In the genomic region with DNA sequence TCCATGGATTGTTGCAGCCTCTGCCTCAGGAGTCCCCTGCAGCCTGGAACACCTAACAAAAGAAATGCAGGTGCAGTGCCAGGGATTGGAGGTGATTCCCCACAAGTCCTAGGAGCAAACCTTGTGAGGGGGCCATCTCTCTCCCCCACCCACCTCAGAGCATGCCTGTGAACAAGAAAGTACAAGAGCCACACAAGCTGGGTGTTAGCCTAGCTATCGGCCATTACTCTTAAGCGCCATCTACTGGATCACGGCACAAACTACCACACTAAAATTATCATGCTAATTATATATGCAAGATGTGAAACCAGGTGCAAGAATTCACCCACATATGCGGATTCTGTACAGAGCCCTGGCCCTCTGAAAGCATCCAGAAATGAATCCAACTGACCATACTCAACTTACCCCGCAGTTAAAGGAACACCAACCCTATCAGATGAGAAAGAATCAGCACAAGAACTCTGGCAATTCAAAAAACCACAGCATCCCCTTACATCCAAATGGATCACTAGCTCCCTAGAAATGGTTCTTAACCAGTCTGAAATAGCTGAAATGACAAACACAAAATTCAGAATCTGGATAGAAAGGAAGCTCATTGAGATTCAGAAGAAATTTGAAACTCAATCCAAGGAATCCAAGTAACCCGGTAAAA, we compare ENCODE assay signal across 8 cellular contexts. TPM values are rescaled to one million over a fixed set of nuclear protein-coding genes. Genes with fewer than 3 reads are reported as not detected.
A peak's percentile ranks its signal among the peaks of the same experiment; 100 is the strongest.
DNase-seq lines count a peak whose midpoint lies in the region; ATAC-seq and TF ChIP-seq lines count a peak whose summit lies in the region.

No MANE protein-coding gene starts in this region.

- CTCF ChIA-PET in Calu3 (lab: Charles Lee) (interaction anchor here (0.6 to 4.0 kb wide), 7 partner anchors 12 to 612 kb away, joined by 3 to 48 read pairs (median 4); a partner anchor contains a TSS), RWPE1 (lab: Yijun Ruan, JAX) (interaction anchor here (0.5 to 2.6 kb wide), 9 partner anchors 15 to 430 kb away, joined by 3 to 15 read pairs (median 3); no protein-coding TSS in a partner anchor)

- H3K27me3 Mint-ChIP-seq in Calu3 (ENCODE audit: unreplicated experiment): no peaks in the 10 kb centered on the region
- H3K27me3 Mint-ChIP-seq in activated naive CD8-positive, alpha-beta T cell treated with anti-CD3 and anti-CD28 coated beads for 36 hours: peaks cover 8% of the 10 kb centered on the region

- H3K4me3 ChIP-seq in Karpas-422 (ENCODE audit: low read length) (no peak overlapping the region), heart left ventricle (no peak overlapping the region), retinal pigment epithelial cell (ENCODE audit: low read length) (no peak overlapping the region)

- no peaks in the 10 kb centered on the region for H3K79me2 ChIP-seq in Karpas-422 (ENCODE audit: low read length)

- H3K4me2 ChIP-seq in Karpas-422 (ENCODE audit: low read depth, low read length, poor library complexity, severe bottlenecking): no peak overlapping the region

- H3K9me3 ChIP-seq in Karpas-422 (ENCODE audit: low read length) (no peaks in the 10 kb centered on the region), heart left ventricle (peaks cover 0 to 5% (median 0%) of the 10 kb centered on the region in 12 donors)

- H3K27ac Mint-ChIP-seq in Calu3 (ENCODE audit: unreplicated experiment): peak overlapping the region; percentile 63
- H3K27ac Mint-ChIP-seq in activated naive CD8-positive, alpha-beta T cell treated with anti-CD3 and anti-CD28 coated beads for 36 hours: no peak overlapping the region

- DNase-seq in Calu3 (peak; percentile 61), Karpas-422 (peak; percentile 88), RWPE1 (ENCODE audit: low spot score) (peak; percentile 71), heart left ventricle (peak in 1 of 5 donors; percentile 18), retinal pigment epithelial cell (ENCODE audit: low read depth) (no peak), posterior vena cava (ENCODE audit: low spot score) (no peak)
- DNase-seq in activated naive CD8-positive, alpha-beta T cell treated with anti-CD3 and anti-CD28 coated beads for 36 hours: peak; percentile 36

- TF ChIP-seq CTCF in Calu3 (IDR thresholded peaks at IDR 0.05; ENCODE audit: unreplicated experiment) (peak; percentile 55), RWPE1 (conservative IDR thresholded peaks at IDR 0.05; ENCODE audit: low read depth) (peak; percentile 98), heart left ventricle (IDR thresholded peaks at IDR 0.05) (peak; percentile 49 to 79 (median 71)), retinal pigment epithelial cell (conservative IDR thresholded peaks at IDR 0.05; ENCODE audit: low read depth, low read length) (peak; percentile 87)

- no peaks in the 10 kb centered on the region for H4K20me1 ChIP-seq in Karpas-422 (ENCODE audit: insufficient read depth, low read depth, low read length)

- H3K27ac ChIP-seq in Karpas-422 (ENCODE audit: low read length): no peak overlapping the region
- H3K27ac ChIP-seq in RWPE1: peak overlapping the region; percentile 91
- no peak overlapping the region for H3K27ac ChIP-seq in heart left ventricle

- peak overlapping the region; percentile 52 for H3K4me3 Mint-ChIP-seq in Calu3 (ENCODE audit: low read depth, unreplicated experiment)
- H3K4me3 Mint-ChIP-seq in activated naive CD8-positive, alpha-beta T cell treated with anti-CD3 and anti-CD28 coated beads for 36 hours: no peak overlapping the region

- intact Hi-C loops in Calu3 (cut with micrococcal nuclease; ENCODE audit: unreplicated experiment): loop anchor here (2.0 kb wide), 1 partner anchor 40 kb away; no protein-coding TSS in a partner anchor
- intact Hi-C loops in heart left ventricle (cut with DNase I): no loop called here
- intact Hi-C loops in posterior vena cava (cut with DNase I): no loop called here

- ATAC-seq in GM21360 (IDR thresholded peaks at IDR 0.05; ENCODE audit: unreplicated experiment) (peak; percentile 52), heart left ventricle (peak in 3 of 4 donors; percentile 56 to 80 (median 78))

- H3K9me3 Mint-ChIP-seq in Calu3 (ENCODE audit: low read depth, unreplicated experiment): no peaks in the 10 kb centered on the region
- H3K9me3 Mint-ChIP-seq in activated naive CD8-positive, alpha-beta T cell treated with anti-CD3 and anti-CD28 coated beads for 36 hours: no peaks in the 10 kb centered on the region

- no peak overlapping the region for H3K9ac ChIP-seq in Karpas-422 (ENCODE audit: low read length)

- peaks cover 24% of the 10 kb centered on the region for H3K36me3 Mint-ChIP-seq in Calu3 (ENCODE audit: insufficient read depth, unreplicated experiment)
- H3K36me3 Mint-ChIP-seq in activated naive CD8-positive, alpha-beta T cell treated with anti-CD3 and anti-CD28 coated beads for 36 hours: no peaks in the 10 kb centered on the region

- BruUV-seq in Calu3 (replicated peaks; lab: Mats Ljungman, UMichigan): no TSS peak

- no peak overlapping the region for H2AFZ ChIP-seq in Karpas-422 (ENCODE audit: low read length)

- POLR2A ChIA-PET in RWPE1 (lab: Yijun Ruan, JAX; ENCODE audit: low non-redundant PET): no interaction called here

- no peaks in the 10 kb centered on the region for H3K9me2 ChIP-seq in Karpas-422 (replicated peaks; ENCODE audit: insufficient read depth, low read length)

- H3K4me1 Mint-ChIP-seq in Calu3 (ENCODE audit: low read depth, unreplicated experiment): peaks cover 52% of the 10 kb centered on the region
- H3K4me1 Mint-ChIP-seq in activated naive CD8-positive, alpha-beta T cell treated with anti-CD3 and anti-CD28 coated beads for 36 hours: peaks cover 8% of the 10 kb centered on the region

- no peaks in the 10 kb centered on the region for H3K36me3 ChIP-seq in Karpas-422 (ENCODE audit: insufficient read depth, low read length)
- H3K36me3 ChIP-seq in heart left ventricle: no peaks in the 10 kb centered on the region

- H3K27me3 ChIP-seq in Karpas-422 (ENCODE audit: low read length) (no peaks in the 10 kb centered on the region), heart left ventricle (peaks cover 0 to 4% (median 0%) of the 10 kb centered on the region in 9 donors)

- WGBS in heart left ventricle, 4 donors: 16 to 19% (median 17%) methylated on average over 6 of the region's 6 CpGs

- H3K4me1 ChIP-seq in Karpas-422 (ENCODE audit: low read length) (peaks cover 4% of the 10 kb centered on the region; the same call in 1 of the 2 replicates), heart left ventricle (no peaks in the 10 kb centered on the region)

- TF ChIP-seq POLR2A in heart left ventricle (IDR thresholded peaks at IDR 0.05): no peak

RNA-seq across cellular contexts. Expression of a gene that starts 16.5 kb away (rescaled TPM):
- total RNA-seq in Calu3 (2022) (19.0 and 29.5 TPM in 2 replicates), heart left ventricle (1 to 10 TPM in 2 of 9 donors, under 1 TPM in 1, not detected in 6; 0.89 to 1.4 (median 1.2) TPM), posterior vena cava (under 1 TPM in 1 of 2 donors, not detected in 1; 1.00 TPM)
- 0.40 TPM in 1 of 2 replicates, not detected in the other for total RNA-seq in Karpas-422 (2014; rRNA removed; shearing (Covaris generic); ENCODE audit: low replicate concordance)
- total RNA-seq in activated naive CD8-positive, alpha-beta T cell treated with anti-CD3 and anti-CD28 coated beads for 36 hours: not detected
- under 1 TPM in 1 of 2 donors, not detected in 1; 0.58 TPM for polyA plus RNA-seq in heart left ventricle

RNA-seq across cellular contexts. Expression of a gene that starts 38.1 kb away (rescaled TPM):
- total RNA-seq in Calu3 (2022) (24.5 and 26.2 TPM in 2 replicates), heart left ventricle (10 to 100 TPM; 29.4 to 45.7 (median 40.3) TPM), posterior vena cava (10 to 100 TPM; 33.0 to 37.1 TPM)
- 21.7 and 34.0 TPM in 2 replicates for total RNA-seq in Karpas-422 (2014; rRNA removed; shearing (Covaris generic); ENCODE audit: low replicate concordance)
- 10 to 100 TPM; 34.5 to 36.2 TPM for total RNA-seq in activated naive CD8-positive, alpha-beta T cell treated with anti-CD3 and anti-CD28 coated beads for 36 hours
- polyA plus RNA-seq in heart left ventricle: 10 to 100 TPM; 18.6 to 27.3 TPM

Comparison
In these comparisons a context has a peak if more than half of its experiments do, and no peak if none do; other contexts are left out.
1. DNase-seq: peak in Calu3 (single experiment), Karpas-422 (single experiment), RWPE1 (single experiment) and activated naive CD8-positive, alpha-beta T cell treated with anti-CD3 and anti-CD28 coated beads for 36 hours (single experiment); none in retinal pigment epithelial cell (single experiment) and posterior vena cava (single experiment).
2. Peak in every context shown above with its lines, with median percentiles within 50 percentile points of each other: CTCF ChIP-seq.